Comparison of ENCODE assay signal across 1 cellular context in genomic region chr6:78808356-78808891, GRCh38.
TF ChIP-seq lines count a peak whose summit lies in the region.

No MANE protein-coding gene starts in this region.

TF ChIP-seq in H1, 55 proteins besides CTCF, POLR2A, EP300 and RAD21:
- TF ChIP-seq CHD2 (IDR thresholded peaks at IDR 0.05; ENCODE audit: low read length) (no peak), SUZ12 (IDR thresholded peaks at IDR 0.05; ENCODE audit: low read length) (no peak), KDM5A (IDR thresholded peaks at IDR 0.05; ENCODE audit: low read length) (no peak), FOSL1 (IDR thresholded peaks at IDR 0.05; ENCODE audit: insufficient read depth, low read depth, low read length) (no peak), BACH1 (IDR thresholded peaks at IDR 0.05; ENCODE audit: low read length) (no peak), NANOG (IDR thresholded peaks at IDR 0.05; ENCODE audit: insufficient read depth, low read depth, low read length, poor library complexity, severe bottlenecking) (no peak), SAP30 (IDR thresholded peaks at IDR 0.05; ENCODE audit: insufficient read depth, insufficient replicate concordance, low read length) (no peak), SP4 (IDR thresholded peaks at IDR 0.05; ENCODE audit: low read length) (no peak), E2F6 (IDR thresholded peaks at IDR 0.05) (no peak), SRF (IDR thresholded peaks at IDR 0.05; ENCODE audit: low read depth, low read length) (no peak), EZH2 (IDR thresholded peaks at IDR 0.05; ENCODE audit: low read depth, low read length, severe bottlenecking) (no peak), TCF12 (IDR thresholded peaks at IDR 0.05; ENCODE audit: low read depth, low read length) (no peak), CBX5 (IDR thresholded peaks at IDR 0.05; ENCODE audit: low read depth, low read length) (no peak), MAFK (IDR thresholded peaks at IDR 0.05; ENCODE audit: low read depth, low read length) (no peak), ASH2L (IDR thresholded peaks at IDR 0.05; ENCODE audit: low read length) (no peak), KDM1A (IDR thresholded peaks at IDR 0.05; ENCODE audit: borderline replicate concordance, low read length) (no peak), TAF7 (optimal IDR thresholded peaks at IDR 0.05; ENCODE audit: borderline replicate concordance, low read depth, low read length) (no peak), TBP (IDR thresholded peaks at IDR 0.05; ENCODE audit: low read depth, low read length) (no peak), HDAC6 (IDR thresholded peaks at IDR 0.05; ENCODE audit: low read depth, low read length) (no peak)
- TF ChIP-seq, protein P1, sequence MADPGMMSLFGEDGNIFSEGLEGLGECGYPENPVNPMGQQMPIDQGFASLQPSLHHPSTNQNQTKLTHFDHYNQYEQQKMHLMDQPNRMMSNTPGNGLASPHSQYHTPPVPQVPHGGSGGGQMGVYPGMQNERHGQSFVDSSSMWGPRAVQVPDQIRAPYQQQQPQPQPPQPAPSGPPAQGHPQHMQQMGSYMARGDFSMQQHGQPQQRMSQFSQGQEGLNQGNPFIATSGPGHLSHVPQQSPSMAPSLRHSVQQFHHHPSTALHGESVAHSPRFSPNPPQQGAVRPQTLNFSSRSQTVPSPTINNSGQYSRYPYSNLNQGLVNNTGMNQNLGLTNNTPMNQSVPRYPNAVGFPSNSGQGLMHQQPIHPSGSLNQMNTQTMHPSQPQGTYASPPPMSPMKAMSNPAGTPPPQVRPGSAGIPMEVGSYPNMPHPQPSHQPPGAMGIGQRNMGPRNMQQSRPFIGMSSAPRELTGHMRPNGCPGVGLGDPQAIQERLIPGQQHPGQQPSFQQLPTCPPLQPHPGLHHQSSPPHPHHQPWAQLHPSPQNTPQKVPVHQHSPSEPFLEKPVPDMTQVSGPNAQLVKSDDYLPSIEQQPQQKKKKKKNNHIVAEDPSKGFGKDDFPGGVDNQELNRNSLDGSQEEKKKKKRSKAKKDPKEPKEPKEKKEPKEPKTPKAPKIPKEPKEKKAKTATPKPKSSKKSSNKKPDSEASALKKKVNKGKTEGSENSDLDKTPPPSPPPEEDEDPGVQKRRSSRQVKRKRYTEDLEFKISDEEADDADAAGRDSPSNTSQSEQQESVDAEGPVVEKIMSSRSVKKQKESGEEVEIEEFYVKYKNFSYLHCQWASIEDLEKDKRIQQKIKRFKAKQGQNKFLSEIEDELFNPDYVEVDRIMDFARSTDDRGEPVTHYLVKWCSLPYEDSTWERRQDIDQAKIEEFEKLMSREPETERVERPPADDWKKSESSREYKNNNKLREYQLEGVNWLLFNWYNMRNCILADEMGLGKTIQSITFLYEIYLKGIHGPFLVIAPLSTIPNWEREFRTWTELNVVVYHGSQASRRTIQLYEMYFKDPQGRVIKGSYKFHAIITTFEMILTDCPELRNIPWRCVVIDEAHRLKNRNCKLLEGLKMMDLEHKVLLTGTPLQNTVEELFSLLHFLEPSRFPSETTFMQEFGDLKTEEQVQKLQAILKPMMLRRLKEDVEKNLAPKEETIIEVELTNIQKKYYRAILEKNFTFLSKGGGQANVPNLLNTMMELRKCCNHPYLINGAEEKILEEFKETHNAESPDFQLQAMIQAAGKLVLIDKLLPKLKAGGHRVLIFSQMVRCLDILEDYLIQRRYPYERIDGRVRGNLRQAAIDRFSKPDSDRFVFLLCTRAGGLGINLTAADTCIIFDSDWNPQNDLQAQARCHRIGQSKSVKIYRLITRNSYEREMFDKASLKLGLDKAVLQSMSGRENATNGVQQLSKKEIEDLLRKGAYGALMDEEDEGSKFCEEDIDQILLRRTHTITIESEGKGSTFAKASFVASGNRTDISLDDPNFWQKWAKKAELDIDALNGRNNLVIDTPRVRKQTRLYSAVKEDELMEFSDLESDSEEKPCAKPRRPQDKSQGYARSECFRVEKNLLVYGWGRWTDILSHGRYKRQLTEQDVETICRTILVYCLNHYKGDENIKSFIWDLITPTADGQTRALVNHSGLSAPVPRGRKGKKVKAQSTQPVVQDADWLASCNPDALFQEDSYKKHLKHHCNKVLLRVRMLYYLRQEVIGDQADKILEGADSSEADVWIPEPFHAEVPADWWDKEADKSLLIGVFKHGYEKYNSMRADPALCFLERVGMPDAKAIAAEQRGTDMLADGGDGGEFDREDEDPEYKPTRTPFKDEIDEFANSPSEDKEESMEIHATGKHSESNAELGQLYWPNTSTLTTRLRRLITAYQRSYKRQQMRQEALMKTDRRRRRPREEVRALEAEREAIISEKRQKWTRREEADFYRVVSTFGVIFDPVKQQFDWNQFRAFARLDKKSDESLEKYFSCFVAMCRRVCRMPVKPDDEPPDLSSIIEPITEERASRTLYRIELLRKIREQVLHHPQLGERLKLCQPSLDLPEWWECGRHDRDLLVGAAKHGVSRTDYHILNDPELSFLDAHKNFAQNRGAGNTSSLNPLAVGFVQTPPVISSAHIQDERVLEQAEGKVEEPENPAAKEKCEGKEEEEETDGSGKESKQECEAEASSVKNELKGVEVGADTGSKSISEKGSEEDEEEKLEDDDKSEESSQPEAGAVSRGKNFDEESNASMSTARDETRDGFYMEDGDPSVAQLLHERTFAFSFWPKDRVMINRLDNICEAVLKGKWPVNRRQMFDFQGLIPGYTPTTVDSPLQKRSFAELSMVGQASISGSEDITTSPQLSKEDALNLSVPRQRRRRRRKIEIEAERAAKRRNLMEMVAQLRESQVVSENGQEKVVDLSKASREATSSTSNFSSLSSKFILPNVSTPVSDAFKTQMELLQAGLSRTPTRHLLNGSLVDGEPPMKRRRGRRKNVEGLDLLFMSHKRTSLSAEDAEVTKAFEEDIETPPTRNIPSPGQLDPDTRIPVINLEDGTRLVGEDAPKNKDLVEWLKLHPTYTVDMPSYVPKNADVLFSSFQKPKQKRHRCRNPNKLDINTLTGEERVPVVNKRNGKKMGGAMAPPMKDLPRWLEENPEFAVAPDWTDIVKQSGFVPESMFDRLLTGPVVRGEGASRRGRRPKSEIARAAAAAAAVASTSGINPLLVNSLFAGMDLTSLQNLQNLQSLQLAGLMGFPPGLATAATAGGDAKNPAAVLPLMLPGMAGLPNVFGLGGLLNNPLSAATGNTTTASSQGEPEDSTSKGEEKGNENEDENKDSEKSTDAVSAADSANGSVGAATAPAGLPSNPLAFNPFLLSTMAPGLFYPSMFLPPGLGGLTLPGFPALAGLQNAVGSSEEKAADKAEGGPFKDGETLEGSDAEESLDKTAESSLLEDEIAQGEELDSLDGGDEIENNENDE (IDR thresholded peaks at IDR 0.05; ENCODE audit: insufficient replicate concordance, low read length) = no peak
